18 cellular contexts compared by ENCODE assay signal in genomic region chr6:53168516-53169257, GRCh38. TPM values are rescaled to one million over a fixed set of nuclear protein-coding genes. Genes with fewer than 3 reads are reported as not detected.
DNase-seq lines count a peak whose midpoint lies in the region; ATAC-seq, FAIRE-seq and TF ChIP-seq lines count a peak whose summit lies in the region.
"Had no signal": no experiment of that assay in that cellular context is flagged by ENCODE, and none has a peak within 500 bp of the region (broad histone marks: within the 10 kb centered on the region; RNA-seq: fewer than 3 reads in every experiment).

No MANE protein-coding gene starts in this region.

- H3K27ac Mint-ChIP-seq in activated naive CD8-positive, alpha-beta T cell, result peak overlapping the region; percentile 30
- no peak overlapping the region for H3K27ac Mint-ChIP-seq in activated naive CD8-positive, alpha-beta T cell treated with anti-CD3 and anti-CD28 coated beads, Interleukin-2, amount 50 U/mL, for 24 hours
- H3K27ac Mint-ChIP-seq: activated naive CD8-positive, alpha-beta T cell treated with anti-CD3 and anti-CD28 coated beads for 36 hours had no signal

- intact Hi-C loops in posterior cingulate gyrus (cut with DNase I), result no loop called here

- no peak for TF ChIP-seq CTCF in gastroesophageal sphincter (IDR thresholded peaks at IDR 0.05)

- H3K9ac ChIP-seq in adipocyte (ENCODE audit: low read length), result peak overlapping the region; percentile 67

- H3K4me3 ChIP-seq in adipocyte (ENCODE audit: low read length), result no peak overlapping the region
- no peak overlapping the region for H3K4me3 ChIP-seq in gastroesophageal sphincter
- H3K4me3 ChIP-seq: heart left ventricle, lower lobe of right lung, SJCRH30, thoracic aorta had no signal

- no peak overlapping the region for H3K4me3 Mint-ChIP-seq in activated naive CD8-positive, alpha-beta T cell
- H3K4me3 Mint-ChIP-seq in activated naive CD8-positive, alpha-beta T cell treated with anti-CD3 and anti-CD28 coated beads, Interleukin-2, amount 50 U/mL, for 24 hours, result no peak overlapping the region
- H3K4me3 Mint-ChIP-seq: activated naive CD8-positive, alpha-beta T cell treated with anti-CD3 and anti-CD28 coated beads for 36 hours had no signal

- TF ChIP-seq POLR2A in gastroesophageal sphincter (IDR thresholded peaks at IDR 0.05) (no peak), erythroblast (IDR thresholded peaks at IDR 0.05; ENCODE audit: low read length) (no peak)

- no peak for ATAC-seq in activated naive CD8-positive, alpha-beta T cell treated with anti-CD3 and anti-CD28 coated beads, Interleukin-2, amount 50 U/mL, for 24 hours
- ATAC-seq in gastroesophageal sphincter (peak; percentile 42), HG02938 (IDR thresholded peaks at IDR 0.05; ENCODE audit: unreplicated experiment) (no peak)
- ATAC-seq: heart left ventricle, lower lobe of right lung had no signal

- no peaks in the 10 kb centered on the region for H3K9me3 ChIP-seq in adipocyte (ENCODE audit: control insufficient read depth, low read length)
- H3K9me3 ChIP-seq in gastroesophageal sphincter, result no peaks in the 10 kb centered on the region
- H3K9me3 ChIP-seq: lower lobe of right lung, SJCRH30, thoracic aorta had no signal

- H3K36me3 ChIP-seq in adipocyte (ENCODE audit: control insufficient read depth, insufficient read depth, low read length, severe bottlenecking) (no peaks in the 10 kb centered on the region), gastroesophageal sphincter (no peaks in the 10 kb centered on the region)
- H3K36me3 ChIP-seq: heart left ventricle, lower lobe of right lung, SJCRH30, thoracic aorta, WERI-Rb-1 had no signal

- no peaks in the 10 kb centered on the region for H3K36me3 Mint-ChIP-seq in activated naive CD8-positive, alpha-beta T cell
- no peaks in the 10 kb centered on the region for H3K36me3 Mint-ChIP-seq in activated naive CD8-positive, alpha-beta T cell treated with anti-CD3 and anti-CD28 coated beads, Interleukin-2, amount 50 U/mL, for 24 hours (ENCODE audit: low read depth)
- H3K36me3 Mint-ChIP-seq: activated naive CD8-positive, alpha-beta T cell treated with anti-CD3 and anti-CD28 coated beads for 36 hours had no signal

- H3K27ac ChIP-seq in gastroesophageal sphincter, result peak overlapping the region in 3 of 4 donors; percentile 44 to 73 (median 66)
- H3K27ac ChIP-seq: heart left ventricle, lower lobe of right lung, SJCRH30, thoracic aorta, WERI-Rb-1 had no signal

- no peaks in the 10 kb centered on the region for H3K27me3 Mint-ChIP-seq in activated naive CD8-positive, alpha-beta T cell
- no peaks in the 10 kb centered on the region for H3K27me3 Mint-ChIP-seq in activated naive CD8-positive, alpha-beta T cell treated with anti-CD3 and anti-CD28 coated beads, Interleukin-2, amount 50 U/mL, for 24 hours
- H3K27me3 Mint-ChIP-seq: activated naive CD8-positive, alpha-beta T cell treated with anti-CD3 and anti-CD28 coated beads for 36 hours had no signal

- no peak for FAIRE-seq in urothelium cell line (lab: Jason Lieb, UNC)

- 75 to 88% methylated on average over 3 to 4 of the region's 4 CpGs for WGBS in gastroesophageal sphincter (ENCODE audit: low coverage in 1 of 2), 2 donors

- no peak for DNase-seq in activated naive CD8-positive, alpha-beta T cell treated with anti-CD3 and anti-CD28 coated beads, Interleukin-2, amount 50 U/mL, for 24 hours
- peak; percentile 27 for DNase-seq in adipocyte (ENCODE audit: low read depth)
- peak; percentile 62 for DNase-seq in urothelium cell line (ENCODE audit: low spot score)
- no peak for DNase-seq in posterior cingulate gyrus
- no peak for DNase-seq in erythroblast (lab: John Stamatoyannopoulos, UW)
- DNase-seq: 8988T; activated naive CD8-positive, alpha-beta T cell treated with anti-CD3 and anti-CD28 coated beads for 36 hours; heart left ventricle; lower lobe of right lung; NCI-H1048; NCI-H524; SJCRH30; stimulated activated CD4-positive, alpha-beta T cell treated with anti-CD3 and anti-CD28 coated beads, Interleukin-12 subunit alpha, Interleukin-12 subunit beta, amount 100 ng/mL, for 4 hours; WERI-Rb-1 had no signal

- no peaks in the 10 kb centered on the region for H3K27me3 ChIP-seq in adipocyte (replicated peaks; ENCODE audit: control insufficient read depth, insufficient read depth, low read length)
- no peaks in the 10 kb centered on the region for H3K27me3 ChIP-seq in gastroesophageal sphincter
- H3K27me3 ChIP-seq: heart left ventricle, SJCRH30 had no signal

- H3K9me3 Mint-ChIP-seq in activated naive CD8-positive, alpha-beta T cell (ENCODE audit: low read depth), result no peaks in the 10 kb centered on the region
- no peaks in the 10 kb centered on the region for H3K9me3 Mint-ChIP-seq in activated naive CD8-positive, alpha-beta T cell treated with anti-CD3 and anti-CD28 coated beads, Interleukin-2, amount 50 U/mL, for 24 hours
- H3K9me3 Mint-ChIP-seq: activated naive CD8-positive, alpha-beta T cell treated with anti-CD3 and anti-CD28 coated beads for 36 hours had no signal

- no peaks in the 10 kb centered on the region for H3K4me1 Mint-ChIP-seq in activated naive CD8-positive, alpha-beta T cell (ENCODE audit: low read depth)
- no peaks in the 10 kb centered on the region for H3K4me1 Mint-ChIP-seq in activated naive CD8-positive, alpha-beta T cell treated with anti-CD3 and anti-CD28 coated beads, Interleukin-2, amount 50 U/mL, for 24 hours
- H3K4me1 Mint-ChIP-seq: activated naive CD8-positive, alpha-beta T cell treated with anti-CD3 and anti-CD28 coated beads for 36 hours had no signal

- no peak for TF ChIP-seq EP300 in gastroesophageal sphincter (IDR thresholded peaks at IDR 0.05)

- H3K4me1 ChIP-seq in adipocyte (ENCODE audit: control insufficient read depth, insufficient read depth, low read length), result peaks cover 29% of the 10 kb centered on the region
- peaks cover 0 to 33% (median 4%) of the 10 kb centered on the region in 3 donors for H3K4me1 ChIP-seq in gastroesophageal sphincter
- H3K4me1 ChIP-seq: lower lobe of right lung, SJCRH30 had no signal

RNA-seq across cellular contexts. Expression of gene GCM1, which starts 20.0 kb away (rescaled TPM):
- total RNA-seq in gastroesophageal sphincter, result not detected
- total RNA-seq: activated naive CD8-positive, alpha-beta T cell treated with anti-CD3 and anti-CD28 coated beads for 36 hours; heart left ventricle; lower lobe of right lung; SJCRH30; thoracic aorta had no signal

Comparison
In these comparisons a context has a peak if more than half of its experiments do, and no peak if none do; other contexts are left out.
1. DNase-seq: peak in adipocyte (single experiment) and urothelium cell line (single experiment); none in activated naive CD8-positive, alpha-beta T cell treated with anti-CD3 and anti-CD28 coated beads, Interleukin-2, amount 50 U/mL, for 24 hours (single experiment), posterior cingulate gyrus (0 of 10) and erythroblast (0 of 2).